19 cellular contexts compared by ENCODE assay signal in genomic region chr19:43545981-43546380, GRCh38. TPM values are rescaled to one million over a fixed set of nuclear protein-coding genes. Genes with fewer than 3 reads are reported as not detected.
"Had no signal": no experiment of that assay in that cellular context is flagged by ENCODE, and none has a peak within 500 bp of the region (broad histone marks: within the 10 kb centered on the region; RNA-seq: fewer than 3 reads in every experiment).

No MANE protein-coding gene starts in this region.

- H3K9me3 Mint-ChIP-seq: activated CD4-positive, alpha-beta memory T cell treated with anti-CD3 and anti-CD28 coated beads, Interleukin-2, amount 10 ng/mL, durations not matched to agents 7 days and 5 days had no signal

- H3K4me1 ChIP-seq: SJCRH30 had no signal

- H3K4me3 Mint-ChIP-seq: activated CD4-positive, alpha-beta memory T cell treated with anti-CD3 and anti-CD28 coated beads, Interleukin-2, amount 10 ng/mL, durations not matched to agents 7 days and 5 days; activated naive CD8-positive, alpha-beta T cell had no signal

- H3K4me1 Mint-ChIP-seq: activated CD4-positive, alpha-beta memory T cell treated with anti-CD3 and anti-CD28 coated beads, Interleukin-2, amount 10 ng/mL, durations not matched to agents 7 days and 5 days had no signal

- DNase-seq: activated CD4-positive, alpha-beta memory T cell treated with anti-CD3 and anti-CD28 coated beads, Interleukin-2, amount 10 ng/mL, durations not matched to agents 7 days and 5 days; activated CD4-positive, alpha-beta T cell treated with anti-CD3 and anti-CD28 coated beads, Interleukin-2, amount 50 U/mL, for 1 hour; activated CD4-positive, CD25-positive, alpha-beta regulatory T cell; activated effector memory CD4-positive, alpha-beta T cell treated with Interleukin-2 at 50 U/mL for 16 hours; activated naive CD4-positive, alpha-beta T cell; activated T-cell treated with anti-CD3 and anti-CD28 coated beads for 4 hours; cerebellar nuclear complex; MG63; MV-4-11; NCI-H1105; NCI-H1436; NCI-H1694 treated with DMSO at 0.1 percent for 48 hours; NCI-H2029 treated with DMSO at 0.1 percent for 48 hours; NCI-H510A treated with DMSO at 0.1 percent for 48 hours; SJCRH30; SK-N-SH; T-helper 1 cell had no signal

- H3K27me3 ChIP-seq: MG63, SJCRH30 had no signal

- H3K4me3 ChIP-seq: MG63, SJCRH30 had no signal

- H3K27ac Mint-ChIP-seq: activated CD4-positive, alpha-beta memory T cell treated with anti-CD3 and anti-CD28 coated beads, Interleukin-2, amount 10 ng/mL, durations not matched to agents 7 days and 5 days had no signal

- H3K4me2 ChIP-seq: SK-N-SH had no signal

- H3K27ac ChIP-seq: SJCRH30, VCaP had no signal

- H3K9ac ChIP-seq: SK-N-SH had no signal

- H3K9me3 ChIP-seq: MG63, SJCRH30, SK-N-SH had no signal

RNA-seq across cellular contexts. Expression of gene ZNF575, which starts 13.0 kb away (rescaled TPM):
- total RNA-seq: SJCRH30 had no signal
